Comparison of ENCODE assay signal across 16 cellular contexts in genomic region chr9:113493080-113493615, GRCh38. TPM values are rescaled to one million over a fixed set of nuclear protein-coding genes. Genes with fewer than 3 reads are reported as not detected.
DNase-seq lines count a peak whose midpoint lies in the region; ATAC-seq and TF ChIP-seq lines count a peak whose summit lies in the region.
"Had no signal": no experiment of that assay in that cellular context is flagged by ENCODE, and none has a peak within 500 bp of the region (broad histone marks: within the 10 kb centered on the region; RNA-seq: fewer than 3 reads in every experiment).

No MANE protein-coding gene starts in this region.

- H3K27ac ChIP-seq in cardiac muscle cell (peak overlapping the region; percentile 58), aorta (ENCODE audit: low read depth in 1 of 2, low read length in 2 of 2) (peak overlapping the region; percentile 78 to 92)

- intact Hi-C loops in cardiac septum (cut with DNase I) (no loop called here), aorta (cut with DNase I) (loop anchor here (5.0 kb wide), 1 partner anchor 36 kb away; no protein-coding TSS in a partner anchor)
- intact Hi-C loops in dendritic cell treated with granulocyte-macrophage colony-stimulating factor and Interleukin-4, amounts not matched to agents 40 ng/mL and 50 ng/mL, for 4 days (cut with micrococcal nuclease), result no loop called here

- H3K9me3 Mint-ChIP-seq in dendritic cell treated with granulocyte-macrophage colony-stimulating factor and Interleukin-4, amounts not matched to agents 40 ng/mL and 50 ng/mL, for 4 days, result no peaks in the 10 kb centered on the region
- H3K9me3 Mint-ChIP-seq in nephron, result no peaks in the 10 kb centered on the region

- 46 to 58% methylated on average over 2 of the region's 2 CpGs for WGBS in aorta, 2 donors

- peaks cover 4% of the 10 kb centered on the region for H3K27me3 Mint-ChIP-seq in dendritic cell treated with granulocyte-macrophage colony-stimulating factor and Interleukin-4, amounts not matched to agents 40 ng/mL and 50 ng/mL, for 4 days
- H3K27me3 Mint-ChIP-seq in nephron (ENCODE audit: low read depth), result peaks cover 5% of the 10 kb centered on the region

- ATAC-seq in aorta (ENCODE audit: low FRiP score), result peak; percentile 31
- no peak for ATAC-seq in HG02885 (IDR thresholded peaks at IDR 0.05; ENCODE audit: poor library complexity, unreplicated experiment)

- no peak overlapping the region for H3K4me3 Mint-ChIP-seq in dendritic cell treated with granulocyte-macrophage colony-stimulating factor and Interleukin-4, amounts not matched to agents 40 ng/mL and 50 ng/mL, for 4 days
- H3K4me3 Mint-ChIP-seq in nephron, result no peak overlapping the region

- H3K27ac Mint-ChIP-seq in dendritic cell treated with granulocyte-macrophage colony-stimulating factor and Interleukin-4, amounts not matched to agents 40 ng/mL and 50 ng/mL, for 4 days, result peak overlapping the region; percentile 35
- peak overlapping the region; percentile 35 to 71 (median 65) for H3K27ac Mint-ChIP-seq in nephron

- no peaks in the 10 kb centered on the region for H3K36me3 Mint-ChIP-seq in dendritic cell treated with granulocyte-macrophage colony-stimulating factor and Interleukin-4, amounts not matched to agents 40 ng/mL and 50 ng/mL, for 4 days (ENCODE audit: low read depth)
- no peaks in the 10 kb centered on the region for H3K36me3 Mint-ChIP-seq in nephron (ENCODE audit: low read depth)

- H3K4me1 ChIP-seq in cardiac muscle cell (ENCODE audit: low read depth), result peaks cover 5% of the 10 kb centered on the region
- peaks cover 0 to 5% of the 10 kb centered on the region in 2 donors for H3K4me1 ChIP-seq in aorta (ENCODE audit: control insufficient read depth in 1 of 2, insufficient read depth in 2 of 2, low read length in 2 of 2)

- DNase-seq in cardiac muscle cell (ENCODE audit: low read depth in 1 of 2, low spot score in 1 of 2) (no peak), cardiac septum (ENCODE audit: low spot score) (no peak), aorta (no peak), iPS-NIHi11 (ENCODE audit: low spot score) (no peak)
- DNase-seq in effector CD8-positive, alpha-beta T cell (lab: John Stamatoyannopoulos, UW), result no peak
- DNase-seq: activated CD4-positive, alpha-beta T cell treated with anti-CD3 and anti-CD28 coated beads for 4 hours; activated T-cell treated with anti-CD3 and anti-CD28 coated beads, Interleukin-2, amount 50 U/mL, for 1 hour; H7; midbrain; NCI-H2081 treated with DMSO at 0.1 percent for 48 hours; SHP77 treated with DMSO at 0.1 percent for 48 hours; stimulated activated CD4-positive, alpha-beta T cell treated with anti-CD3 and anti-CD28 coated beads, Interleukin-15, amount 100 ng/mL, for 24 hours; T1000 had no signal

- no peaks in the 10 kb centered on the region for H3K9me3 ChIP-seq in cardiac muscle cell (ENCODE audit: low read depth)
- no peaks in the 10 kb centered on the region for H3K9me3 ChIP-seq in aorta (ENCODE audit: control insufficient read depth, low read length)

- no peak overlapping the region for H3K4me3 ChIP-seq in cardiac muscle cell
- no peak overlapping the region for H3K4me3 ChIP-seq in aorta (ENCODE audit: low read length in 2 of 2)

- H3K27me3 ChIP-seq in cardiac muscle cell (no peaks in the 10 kb centered on the region), aorta (ENCODE audit: control insufficient read depth in 1 of 2, insufficient read depth in 2 of 2, low read length in 1 of 2) (no peaks in the 10 kb centered on the region)

- peaks cover 15% of the 10 kb centered on the region for H3K4me1 Mint-ChIP-seq in dendritic cell treated with granulocyte-macrophage colony-stimulating factor and Interleukin-4, amounts not matched to agents 40 ng/mL and 50 ng/mL, for 4 days (ENCODE audit: low read depth)
- H3K4me1 Mint-ChIP-seq in nephron, result peaks cover 20% of the 10 kb centered on the region

- H3K36me3 ChIP-seq in cardiac muscle cell (no peaks in the 10 kb centered on the region), aorta (ENCODE audit: control insufficient read depth in 1 of 2, insufficient read depth in 2 of 2, low read length in 1 of 2) (peaks cover 0 to 2% of the 10 kb centered on the region in 2 donors)

- no peak for TF ChIP-seq CTCF in cardiac muscle cell (IDR thresholded peaks at IDR 0.05; ENCODE audit: low read depth, low read length)
- TF ChIP-seq CTCF in nephron (IDR thresholded peaks at IDR 0.05; ENCODE audit: unreplicated experiment in 3 of 3), result no peak

RNA-seq across cellular contexts. Expression of gene RGS3, which starts 29.6 kb away (rescaled TPM):
- total RNA-seq in cardiac muscle cell (102 and 126 TPM in 2 replicates), cardiac septum (233 TPM), aorta (100 to 1,000 TPM; 157 to 161 TPM)
- polyA plus RNA-seq in cardiac muscle cell (94.7 and 94.9 TPM in 2 replicates), aorta (100 to 1,000 TPM in 1 of 2 donors, 10 to 100 TPM in 1; 74.3 to 142 TPM)

Comparison
In these comparisons a context has a peak if more than half of its experiments do, and no peak if none do; other contexts are left out.
1. intact Hi-C loops: an anchor here in aorta (5.0 kb wide); none called in cardiac septum and dendritic cell treated with granulocyte-macrophage colony-stimulating factor and Interleukin-4, amounts not matched to agents 40 ng/mL and 50 ng/mL, for 4 days.